Comparison of ENCODE assay signal across 24 cellular contexts in genomic region chr17:34825884-34826283, GRCh38.
"Had no signal": no experiment of that assay in that cellular context is flagged by ENCODE, and none has a peak within 500 bp of the region (broad histone marks: within the 10 kb centered on the region; RNA-seq: fewer than 3 reads in every experiment).

No MANE protein-coding gene starts in this region.

- FAIRE-seq: colon, endothelial cell of umbilical vein, islet of Langerhans, keratinocyte had no signal

- ATAC-seq: gastrocnemius medialis, heart right ventricle, left cardiac atrium, left lung, left ventricle myocardium superior, lower lobe of right lung, mucosa of descending colon had no signal

- H3K4me1 ChIP-seq: esophagus muscularis mucosa, foreskin keratinocyte, gastrocnemius medialis, heart right ventricle, left lung, lower lobe of right lung had no signal

- H3K4me3 ChIP-seq: coronary artery, dorsolateral prefrontal cortex, esophagus muscularis mucosa, gastrocnemius medialis, heart right ventricle, left lung, lower lobe of right lung, mucosa of descending colon had no signal

- DNase-seq: dermis blood vessel endothelial cell; dorsolateral prefrontal cortex; effector CD4-positive, alpha-beta T cell; effector memory CD4-positive, alpha-beta T cell; foreskin keratinocyte; gastrocnemius medialis; glutamatergic neuron; head of caudate nucleus; heart right ventricle; hippocampal formation; left cardiac atrium; left lung; left ventricle myocardium superior; lower lobe of right lung; mesenchymal stem cell; mucosa of descending colon; naive B cell had no signal

- H3K36me3 Mint-ChIP-seq: mesothelial cell of epicardium, naive B cell had no signal

- H3K9me3 Mint-ChIP-seq: mesothelial cell of epicardium had no signal

- H3K27ac Mint-ChIP-seq: mesothelial cell of epicardium, naive B cell had no signal

- H3K27ac ChIP-seq: coronary artery, dorsolateral prefrontal cortex, esophagus muscularis mucosa, foreskin keratinocyte, gastrocnemius medialis, heart right ventricle, left lung, lower lobe of right lung had no signal

- H3K9me3 ChIP-seq: esophagus muscularis mucosa, gastrocnemius medialis, heart right ventricle, left lung, lower lobe of right lung, mucosa of descending colon had no signal
